Comparison of ENCODE assay signal across 1 cellular context in the genomic region with DNA sequence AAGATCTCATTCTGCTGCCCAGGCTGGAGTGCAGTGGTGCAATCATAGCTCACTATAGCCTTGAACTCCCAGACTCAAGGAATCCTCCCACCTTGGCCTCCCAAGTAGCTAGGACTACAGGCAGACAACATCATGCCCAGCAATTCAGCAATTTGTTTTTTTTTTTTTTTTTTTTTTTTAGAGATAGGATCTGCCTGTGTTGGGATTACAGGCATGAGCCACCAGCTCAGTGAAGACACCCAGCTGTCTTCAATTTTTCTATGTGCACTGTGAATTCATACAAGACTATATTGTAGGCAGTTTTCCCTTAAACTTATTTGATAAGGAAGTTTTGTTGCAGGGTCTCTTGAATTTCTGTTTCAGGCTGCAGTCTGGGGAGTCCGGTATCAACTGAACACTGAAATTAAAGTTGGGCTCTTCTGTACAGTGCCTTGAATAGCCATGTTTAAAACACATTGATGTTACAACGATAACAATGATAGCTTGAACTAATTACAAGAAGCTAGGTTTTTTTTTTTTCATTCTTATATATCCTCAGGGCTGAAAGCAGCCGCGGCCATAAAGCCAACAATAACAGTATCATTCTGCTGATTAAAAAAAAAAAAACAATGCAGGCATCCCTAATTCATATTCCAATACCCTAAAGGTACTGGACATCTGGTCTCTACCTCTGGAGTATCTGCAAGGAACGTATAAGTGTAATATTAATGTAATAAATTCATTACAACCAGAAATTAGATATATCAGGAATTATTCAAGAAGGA.
TF ChIP-seq lines count a peak whose summit lies in the region.

No MANE protein-coding gene starts in this region.

TF ChIP-seq in SK-N-SH treated with all-trans-retinoic acid at 6 μM for 48 hours, 23 proteins besides CTCF, POLR2A, EP300 and RAD21 (continued from another document):
- no peak for TF ChIP-seq ZNF70 (CRISPR knock-in tag; IDR thresholded peaks at IDR 0.05)
- TF ChIP-seq ZNF565 (CRISPR knock-in tag; conservative IDR thresholded peaks at IDR 0.05; ENCODE audit: low read depth) = no peak
- no peak for TF ChIP-seq GLIS3 (CRISPR knock-in tag; IDR thresholded peaks at IDR 0.05)
- TF ChIP-seq, protein P1, sequence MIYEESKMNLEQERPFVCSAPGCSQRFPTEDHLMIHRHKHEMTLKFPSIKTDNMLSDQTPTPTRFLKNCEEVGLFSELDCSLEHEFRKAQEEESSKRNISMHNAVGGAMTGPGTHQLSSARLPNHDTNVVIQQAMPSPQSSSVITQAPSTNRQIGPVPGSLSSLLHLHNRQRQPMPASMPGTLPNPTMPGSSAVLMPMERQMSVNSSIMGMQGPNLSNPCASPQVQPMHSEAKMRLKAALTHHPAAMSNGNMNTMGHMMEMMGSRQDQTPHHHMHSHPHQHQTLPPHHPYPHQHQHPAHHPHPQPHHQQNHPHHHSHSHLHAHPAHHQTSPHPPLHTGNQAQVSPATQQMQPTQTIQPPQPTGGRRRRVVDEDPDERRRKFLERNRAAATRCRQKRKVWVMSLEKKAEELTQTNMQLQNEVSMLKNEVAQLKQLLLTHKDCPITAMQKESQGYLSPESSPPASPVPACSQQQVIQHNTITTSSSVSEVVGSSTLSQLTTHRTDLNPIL (CRISPR knock-in tag; IDR thresholded peaks at IDR 0.05; ENCODE audit: low read depth) = no peak
- TF ChIP-seq TCF4 (CRISPR knock-in tag; IDR thresholded peaks at IDR 0.05; ENCODE audit: borderline replicate concordance) = peak; percentile 90
- TF ChIP-seq ESRRG (CRISPR knock-in tag; IDR thresholded peaks at IDR 0.05) = no peak
- TF ChIP-seq ZFP3 (CRISPR knock-in tag; IDR thresholded peaks at IDR 0.05) = no peak
- TF ChIP-seq OSR1 (CRISPR knock-in tag; IDR thresholded peaks at IDR 0.05) = no peak
- no peak for TF ChIP-seq ISL1 (CRISPR knock-in tag; IDR thresholded peaks at IDR 0.05)
- TF ChIP-seq, protein P2, sequence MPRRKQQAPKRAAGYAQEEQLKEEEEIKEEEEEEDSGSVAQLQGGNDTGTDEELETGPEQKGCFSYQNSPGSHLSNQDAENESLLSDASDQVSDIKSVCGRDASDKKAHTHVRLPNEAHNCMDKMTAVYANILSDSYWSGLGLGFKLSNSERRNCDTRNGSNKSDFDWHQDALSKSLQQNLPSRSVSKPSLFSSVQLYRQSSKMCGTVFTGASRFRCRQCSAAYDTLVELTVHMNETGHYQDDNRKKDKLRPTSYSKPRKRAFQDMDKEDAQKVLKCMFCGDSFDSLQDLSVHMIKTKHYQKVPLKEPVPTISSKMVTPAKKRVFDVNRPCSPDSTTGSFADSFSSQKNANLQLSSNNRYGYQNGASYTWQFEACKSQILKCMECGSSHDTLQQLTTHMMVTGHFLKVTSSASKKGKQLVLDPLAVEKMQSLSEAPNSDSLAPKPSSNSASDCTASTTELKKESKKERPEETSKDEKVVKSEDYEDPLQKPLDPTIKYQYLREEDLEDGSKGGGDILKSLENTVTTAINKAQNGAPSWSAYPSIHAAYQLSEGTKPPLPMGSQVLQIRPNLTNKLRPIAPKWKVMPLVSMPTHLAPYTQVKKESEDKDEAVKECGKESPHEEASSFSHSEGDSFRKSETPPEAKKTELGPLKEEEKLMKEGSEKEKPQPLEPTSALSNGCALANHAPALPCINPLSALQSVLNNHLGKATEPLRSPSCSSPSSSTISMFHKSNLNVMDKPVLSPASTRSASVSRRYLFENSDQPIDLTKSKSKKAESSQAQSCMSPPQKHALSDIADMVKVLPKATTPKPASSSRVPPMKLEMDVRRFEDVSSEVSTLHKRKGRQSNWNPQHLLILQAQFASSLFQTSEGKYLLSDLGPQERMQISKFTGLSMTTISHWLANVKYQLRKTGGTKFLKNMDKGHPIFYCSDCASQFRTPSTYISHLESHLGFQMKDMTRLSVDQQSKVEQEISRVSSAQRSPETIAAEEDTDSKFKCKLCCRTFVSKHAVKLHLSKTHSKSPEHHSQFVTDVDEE (CRISPR knock-in tag; IDR thresholded peaks at IDR 0.05) = peak; percentile 43; the same call in 1 of the 2 replicates
- TF ChIP-seq BACH2 (CRISPR knock-in tag; IDR thresholded peaks at IDR 0.05; ENCODE audit: borderline replicate concordance) = no peak
TF ChIP-seq in SK-N-SH treated with all-trans-retinoic acid at 6 μM for 48 hours: peak in this region for 2.
